Comparison of ENCODE assay signal across 8 cellular contexts in the genomic region with DNA sequence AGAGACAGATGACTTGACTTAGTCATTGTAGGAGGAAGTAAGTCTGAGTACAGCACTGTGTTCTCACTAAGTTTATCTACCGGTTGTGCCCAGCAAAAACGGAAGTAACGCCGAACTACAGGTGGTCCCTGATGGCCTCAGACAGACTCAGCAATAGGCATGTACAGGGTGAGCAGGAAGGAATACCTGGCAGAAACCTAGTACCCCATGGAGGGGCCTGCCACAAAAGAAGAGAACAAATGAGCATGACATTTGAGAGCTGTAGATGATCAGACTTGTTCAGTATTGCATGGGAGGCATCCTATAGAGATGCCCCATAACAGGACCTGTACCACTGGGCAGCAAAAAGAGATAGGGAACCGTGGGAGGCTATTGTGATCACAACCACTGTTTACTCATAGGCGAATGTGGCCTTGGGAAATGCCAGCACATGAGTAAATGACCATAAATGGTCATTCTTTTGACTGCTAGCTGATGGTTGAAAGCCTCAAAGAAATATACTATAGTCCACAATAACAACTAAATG.
DNase-seq lines count a peak whose midpoint lies in the region; ATAC-seq and TF ChIP-seq lines count a peak whose summit lies in the region.

No MANE protein-coding gene starts in this region.

- H3K36me3 ChIP-seq in MG63 = no peaks in the 10 kb centered on the region

- ATAC-seq in GM18868 (IDR thresholded peaks at IDR 0.05; ENCODE audit: unreplicated experiment) (peak; percentile 68), HG02642 (IDR thresholded peaks at IDR 0.05; ENCODE audit: poor library complexity, unreplicated experiment) (peak; percentile 80)

- H3K4me3 ChIP-seq in foreskin fibroblast (ENCODE audit: low read depth in 1 of 2, low read length in 2 of 2) = no peak overlapping the region
- no peak overlapping the region for H3K4me3 ChIP-seq in MG63

- H3K27me3 ChIP-seq in MG63 = no peaks in the 10 kb centered on the region

- peak; percentile 87 for DNase-seq in OCI-M1 (lab: John Stamatoyannopoulos, UW)
- DNase-seq in foreskin fibroblast = peak; percentile 34 to 48
- DNase-seq in HUDEP-2 (lab: John Stamatoyannopoulos, UW; ENCODE audit: unreplicated experiment in 76 of 76) = no peak
- no peak for DNase-seq in NCI-H526 treated with DMSO at 0.1 percent for 48 hours (lab: John Stamatoyannopoulos, UW)
- no peak for DNase-seq in NCI-H128 (lab: John Stamatoyannopoulos, UW; ENCODE audit: unreplicated experiment)
- DNase-seq in MG63 = no peak

- no peak for TF ChIP-seq CTCF in foreskin fibroblast (IDR thresholded peaks at IDR 0.05; ENCODE audit: low read depth, low read length)

- H3K9me3 ChIP-seq in MG63 = no peaks in the 10 kb centered on the region

Comparison
In these comparisons a context has a peak if more than half of its experiments do, and no peak if none do; other contexts are left out.
1. DNase-seq: peak in OCI-M1 (single experiment) and foreskin fibroblast (2 of 2); none in HUDEP-2 (0 of 76), NCI-H526 treated with DMSO at 0.1 percent for 48 hours (single experiment), NCI-H128 (single experiment) and MG63 (single experiment).